ENCODE assay signal across 9 cellular contexts in genomic region chr1:203127672-203128611, GRCh38. TPM values are rescaled to one million over a fixed set of nuclear protein-coding genes. Genes with fewer than 3 reads are reported as not detected.
DNase-seq lines count a peak whose midpoint lies in the region; ATAC-seq and TF ChIP-seq lines count a peak whose summit lies in the region.
"Had no signal": no experiment of that assay in that cellular context is flagged by ENCODE, and none has a peak within 500 bp of the region (broad histone marks: within the 10 kb centered on the region; RNA-seq: fewer than 3 reads in every experiment).

Gene ADORA1 (plus strand): TSS chr1:203127726. CDS start chr1:203128842, 1,116 bp downstream.

- peak within 1 kb of the TSS; percentile 63 for H3K4me3 Mint-ChIP-seq in progenitor cell of endocrine pancreas (ENCODE audit: low read depth)

- peak; percentile 73 for DNase-seq in Daoy (ENCODE audit: low read depth)
- DNase-seq in NCI-H1048 (lab: John Stamatoyannopoulos, UW), result peak; percentile 54
- peak in 50 of 56 donors; percentile 43 to 87 (median 72) for DNase-seq in amygdala (lab: John Stamatoyannopoulos, UW)
- peak; percentile 60 for DNase-seq in hepatic stellate cell (ENCODE audit: low spot score)
- peak; percentile 51 for DNase-seq in progenitor cell of endocrine pancreas (ENCODE audit: low spot score, unreplicated experiment)
- no peak for DNase-seq in activated CD4-positive, CD25-positive, alpha-beta regulatory T cell treated with anti-CD3 and anti-CD28 coated beads, Interleukin-2, amount 50 U/mL, for 72 hours
- DNase-seq in epidermal melanocyte (ENCODE audit: insufficient read length, low spot score), result no peak

- no peak within 1 kb of the TSS for H3K27ac Mint-ChIP-seq in progenitor cell of endocrine pancreas

- peaks cover 75% of the 10 kb centered on the region for H3K27me3 Mint-ChIP-seq in progenitor cell of endocrine pancreas

- H3K36me3 Mint-ChIP-seq in progenitor cell of endocrine pancreas (ENCODE audit: insufficient read depth), result no peaks in the 10 kb centered on the region

- peaks cover 14% of the 10 kb centered on the region for H3K4me1 Mint-ChIP-seq in progenitor cell of endocrine pancreas (ENCODE audit: low read depth)

- no peak for ATAC-seq in activated CD4-positive, CD25-positive, alpha-beta regulatory T cell treated with anti-CD3 and anti-CD28 coated beads, Interleukin-2, amount 50 U/mL, for 24 hours

- TF ChIP-seq CTCF in progenitor cell of endocrine pancreas (IDR thresholded peaks at IDR 0.05; ENCODE audit: unreplicated experiment), result peak; percentile 53

- H3K9me3 Mint-ChIP-seq in progenitor cell of endocrine pancreas (ENCODE audit: low read depth), result no peaks in the 10 kb centered on the region

RNA-seq across cellular contexts. Expression of gene ADORA1, which starts in this region (rescaled TPM):
- total RNA-seq in Daoy (2014; rRNA removed; shearing (Covaris generic)), result 0.89 and 2.7 TPM in 2 replicates
- 0.14 and 0.16 TPM in 2 replicates for total RNA-seq in progenitor cell of endocrine pancreas
- total RNA-seq: T-helper 1 cell treated with Interleukin-12 subunit alpha and Interleukin-12 subunit beta and Interleukin-4 antibody, amounts not matched to agents 30 ng/mL and 1 ng/mL, for 36 hours had no signal

Comparison
In these comparisons a context has a peak if more than half of its experiments do, and no peak if none do; other contexts are left out.
1. Peak in DNase-seq in progenitor cell of endocrine pancreas; RNA of the gene not detected or under 1 TPM.
2. DNase-seq: peak in Daoy (single experiment), NCI-H1048 (single experiment), amygdala (50 of 56) and hepatic stellate cell (single experiment); none in activated CD4-positive, CD25-positive, alpha-beta regulatory T cell treated with anti-CD3 and anti-CD28 coated beads, Interleukin-2, amount 50 U/mL, for 72 hours (single experiment) and epidermal melanocyte (single experiment).